Comparison of ENCODE assay signal across 13 cellular contexts in the genomic region with DNA sequence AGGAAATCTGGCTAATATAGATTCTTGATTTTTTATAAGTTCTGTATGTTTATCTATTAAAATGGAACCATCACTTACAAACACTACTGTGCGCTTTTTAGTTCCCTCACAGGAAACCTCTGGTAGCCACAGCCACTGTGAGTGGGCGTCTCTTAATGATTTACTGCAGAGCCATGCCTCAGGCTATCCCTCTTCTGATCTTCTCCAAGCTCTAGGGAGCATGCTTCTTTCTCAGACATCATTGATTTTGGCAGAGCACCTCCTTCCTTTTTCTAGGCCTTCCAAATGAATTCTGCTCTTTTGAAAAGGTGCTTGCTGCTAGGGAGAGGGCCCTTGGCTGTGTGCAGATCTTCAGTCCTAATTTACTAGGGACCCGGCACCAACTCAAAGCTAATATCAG.
DNase-seq lines count a peak whose midpoint lies in the region; ATAC-seq lines count a peak whose summit lies in the region.
"Had no signal": no experiment of that assay in that cellular context is flagged by ENCODE, and none has a peak within 500 bp of the region (broad histone marks: within the 10 kb centered on the region; RNA-seq: fewer than 3 reads in every experiment).

No MANE protein-coding gene starts in this region.

- no peak overlapping the region for H3K4me3 Mint-ChIP-seq in activated CD4-positive, alpha-beta T cell treated with anti-CD3 and anti-CD28 coated beads for 36 hours
- H3K4me3 Mint-ChIP-seq in T-helper 2 cell treated with Interferon-gamma antibody and Interleukin-4, amounts not matched to agents 5 μg/mL and 100 μg/mL, for 36 hours = no peak overlapping the region

- no peaks in the 10 kb centered on the region for H3K27me3 ChIP-seq in trophoblast cell (ENCODE audit: insufficient read depth, low read length)

- CTCF ChIA-PET in activated CD4-positive, alpha-beta T cell treated with anti-CD3 and anti-CD28 coated beads for 36 hours (lab: Charles Lee) = no interaction called here

- peaks cover 6% of the 10 kb centered on the region for H3K27me3 Mint-ChIP-seq in activated CD4-positive, alpha-beta T cell treated with anti-CD3 and anti-CD28 coated beads for 36 hours
- H3K27me3 Mint-ChIP-seq in T-helper 2 cell treated with Interferon-gamma antibody and Interleukin-4, amounts not matched to agents 5 μg/mL and 100 μg/mL, for 36 hours (ENCODE audit: low read depth) = no peaks in the 10 kb centered on the region

- intact Hi-C loops in activated CD4-positive, alpha-beta T cell treated with anti-CD3 and anti-CD28 coated beads for 36 hours (cut with DNase I, micrococcal nuclease) = loop anchor here in 1 of 2 experiments (5.0 to 10.0 kb wide), 2 partner anchors 838 to 1064 kb away; a partner anchor contains a TSS

- H3K4me1 ChIP-seq in trophoblast cell (ENCODE audit: control insufficient read depth in 1 of 2, insufficient read depth in 2 of 2, low read length in 2 of 2) = peaks cover 6 to 9% of the 10 kb centered on the region in 2 experiments

- no peak overlapping the region for H3K18ac ChIP-seq in trophoblast cell (ENCODE audit: low read length)

- no peak overlapping the region for H4K12ac ChIP-seq in trophoblast cell (ENCODE audit: low read depth, low read length)

- H2BK12ac ChIP-seq in trophoblast cell (ENCODE audit: low read length) = no peak overlapping the region

- WGBS in trophoblast cell (ENCODE audit: extremely low coverage, insufficient coverage, insufficient read length) = no CpG with 5 or more reads among the region's 3 CpGs

- no peaks in the 10 kb centered on the region for H3K9me3 Mint-ChIP-seq in activated CD4-positive, alpha-beta T cell treated with anti-CD3 and anti-CD28 coated beads for 36 hours (ENCODE audit: low read depth)
- H3K9me3 Mint-ChIP-seq in T-helper 2 cell treated with Interferon-gamma antibody and Interleukin-4, amounts not matched to agents 5 μg/mL and 100 μg/mL, for 36 hours = no peaks in the 10 kb centered on the region

- no peak overlapping the region for H3K4me3 ChIP-seq in trophoblast cell (ENCODE audit: low read depth, low read length)

- H4K91ac ChIP-seq in trophoblast cell (ENCODE audit: low read depth, low read length) = no peak overlapping the region

- H3K23ac ChIP-seq in trophoblast cell (ENCODE audit: low read length) = no peak overlapping the region

- no peak overlapping the region for H3K4ac ChIP-seq in trophoblast cell (ENCODE audit: low read depth, low read length)

- ATAC-seq in activated CD4-positive, alpha-beta T cell treated with anti-CD3 and anti-CD28 coated beads for 36 hours = no peak
- ATAC-seq in HG02798 (IDR thresholded peaks at IDR 0.05; ENCODE audit: poor library complexity, unreplicated experiment) = peak; percentile 33

- no peak overlapping the region for H3K9ac ChIP-seq in trophoblast cell (ENCODE audit: low read length)

- H3K4me2 ChIP-seq in trophoblast cell (ENCODE audit: low read length) = no peak overlapping the region

- H3K9me3 ChIP-seq in trophoblast cell (ENCODE audit: insufficient read depth, low read depth, low read length) = no peaks in the 10 kb centered on the region

- peak; percentile 18 for DNase-seq in activated CD4-positive, alpha-beta T cell treated with anti-CD3 and anti-CD28 coated beads for 36 hours
- no peak for DNase-seq in activated CD4-positive, alpha-beta T cell treated with anti-CD3 and anti-CD28 coated beads, Interleukin-2, amount 50 U/mL, for 4 hours
- peak; percentile 29 for DNase-seq in NCI-H69 (lab: John Stamatoyannopoulos, UW)
- no peak for DNase-seq in trophoblast cell
- DNase-seq in RPMI8226 = no peak
- DNase-seq in NCI-H2227 (lab: John Stamatoyannopoulos, UW; ENCODE audit: unreplicated experiment) = no peak
- no peak for DNase-seq in T-helper 2 cell treated with Interferon-gamma antibody and Interleukin-4, amounts not matched to agents 5 μg/mL and 100 μg/mL, for 36 hours (ENCODE audit: low spot score)
- DNase-seq: GOT3, islet precursor cell, NCI-H2081, occipital lobe, SHP77 had no signal

- no peak overlapping the region for H2BK120ac ChIP-seq in trophoblast cell (ENCODE audit: insufficient read depth, low read length, poor library complexity)

- peaks cover 55% of the 10 kb centered on the region for H3K4me1 Mint-ChIP-seq in activated CD4-positive, alpha-beta T cell treated with anti-CD3 and anti-CD28 coated beads for 36 hours
- peaks cover 43% of the 10 kb centered on the region for H3K4me1 Mint-ChIP-seq in T-helper 2 cell treated with Interferon-gamma antibody and Interleukin-4, amounts not matched to agents 5 μg/mL and 100 μg/mL, for 36 hours (ENCODE audit: low read depth)

- POLR2A ChIA-PET in activated CD4-positive, alpha-beta T cell treated with anti-CD3 and anti-CD28 coated beads for 36 hours (lab: Charles Lee) = no interaction called here

- peak overlapping the region; percentile 53 for H3K27ac ChIP-seq in trophoblast cell (ENCODE audit: low read depth, low read length)

- no peaks in the 10 kb centered on the region for H3K79me2 ChIP-seq in trophoblast cell (ENCODE audit: control insufficient read depth, insufficient read depth, low read length, poor library complexity)

- H3K14ac ChIP-seq in trophoblast cell (ENCODE audit: low read length) = no peak overlapping the region

- H3K36me3 Mint-ChIP-seq in activated CD4-positive, alpha-beta T cell treated with anti-CD3 and anti-CD28 coated beads for 36 hours (ENCODE audit: low read depth) = peaks cover 9% of the 10 kb centered on the region
- peaks cover 6% of the 10 kb centered on the region for H3K36me3 Mint-ChIP-seq in T-helper 2 cell treated with Interferon-gamma antibody and Interleukin-4, amounts not matched to agents 5 μg/mL and 100 μg/mL, for 36 hours (ENCODE audit: low read depth)

- H2AK5ac ChIP-seq in trophoblast cell (ENCODE audit: low read length) = no peak overlapping the region

- H4K8ac ChIP-seq in trophoblast cell (ENCODE audit: low read depth, low read length) = no peak overlapping the region

- no peak overlapping the region for H3K27ac Mint-ChIP-seq in activated CD4-positive, alpha-beta T cell treated with anti-CD3 and anti-CD28 coated beads for 36 hours
- H3K27ac Mint-ChIP-seq in T-helper 2 cell treated with Interferon-gamma antibody and Interleukin-4, amounts not matched to agents 5 μg/mL and 100 μg/mL, for 36 hours = no peak overlapping the region

- H3K36me3 ChIP-seq in trophoblast cell (ENCODE audit: control insufficient read depth in 1 of 2, insufficient read depth in 2 of 2, low read length in 2 of 2) = peaks cover 1 to 2% of the 10 kb centered on the region in 2 experiments

- H2BK5ac ChIP-seq in trophoblast cell (ENCODE audit: low read depth, low read length, poor library complexity) = no peak overlapping the region

- no peak overlapping the region for H2AFZ ChIP-seq in trophoblast cell (ENCODE audit: insufficient read depth, low read length, poor library complexity)

- no peaks in the 10 kb centered on the region for H3K79me1 ChIP-seq in trophoblast cell (ENCODE audit: low read length)

Comparison
In these comparisons a context has a peak if more than half of its experiments do, and no peak if none do; other contexts are left out.
1. DNase-seq: peak in activated CD4-positive, alpha-beta T cell treated with anti-CD3 and anti-CD28 coated beads for 36 hours (single experiment) and NCI-H69 (single experiment); none in activated CD4-positive, alpha-beta T cell treated with anti-CD3 and anti-CD28 coated beads, Interleukin-2, amount 50 U/mL, for 4 hours (0 of 2), trophoblast cell (0 of 2), RPMI8226 (single experiment), NCI-H2227 (single experiment) and T-helper 2 cell treated with Interferon-gamma antibody and Interleukin-4, amounts not matched to agents 5 μg/mL and 100 μg/mL, for 36 hours (single experiment).